Comparison of ENCODE assay signal across 1 cellular context in genomic region chr1:67169932-67170331, GRCh38.
TF ChIP-seq lines count a peak whose summit lies in the region.

No MANE protein-coding gene starts in this region.

TF ChIP-seq in GM12878, 131 proteins besides CTCF, POLR2A, EP300 and RAD21:
- TF ChIP-seq MLLT1 (IDR thresholded peaks at IDR 0.05): 0 out of 2 replicates have a peak, but pooled peaks have one; percentile 30
- no peak for TF ChIP-seq JUND (IDR thresholded peaks at IDR 0.05; ENCODE audit: low read depth, low read length)
TF ChIP-seq in GM12878: peak in this region for 1.
